Comparison of ENCODE assay signal across 8 cellular contexts in genomic region chr1:2133039-2133878, GRCh38.
DNase-seq lines count a peak whose midpoint lies in the region; ATAC-seq and TF ChIP-seq lines count a peak whose summit lies in the region.

No MANE protein-coding gene starts in this region.

- ATAC-seq in GM19372 (IDR thresholded peaks at IDR 0.05; ENCODE audit: low read depth, unreplicated experiment) (peak; percentile 92), HG03469 (IDR thresholded peaks at IDR 0.05; ENCODE audit: unreplicated experiment) (peak; percentile 66)

- H2AFZ ChIP-seq in OCI-LY3 (ENCODE audit: low read depth, low read length), result peak overlapping the region; percentile 72; the same call in 1 of the 2 replicates

- H3K4me3 ChIP-seq in OCI-LY3 (ENCODE audit: low read length), result peak overlapping the region; percentile 83
- H3K4me3 ChIP-seq in epithelial cell of proximal tubule (ENCODE audit: low read depth, low read length), result peak overlapping the region; percentile 42

- peak; percentile 98 for DNase-seq in AG20443 (ENCODE audit: low spot score)
- peak; percentile 92 for DNase-seq in activated T-cell treated with anti-CD3 and anti-CD28 coated beads for 4 hours
- no peak for DNase-seq in epithelial cell of proximal tubule (ENCODE audit: low read depth)
- DNase-seq in mucosa of gallbladder (ENCODE audit: low spot score), result peak; percentile 97
- DNase-seq in stimulated activated CD8-positive, alpha-beta memory T cell treated with anti-CD3 and anti-CD28 coated beads, Interleukin-4, amount 100 ng/mL, for 1 hour (ENCODE audit: low read depth in 2 of 2, low spot score in 1 of 2), result peak; percentile 91

- no peaks in the 10 kb centered on the region for H3K79me2 ChIP-seq in OCI-LY3 (ENCODE audit: low read length)

- no peaks in the 10 kb centered on the region for H3K9me3 ChIP-seq in OCI-LY3 (ENCODE audit: insufficient read depth, low read length)

- no peaks in the 10 kb centered on the region for H3K36me3 ChIP-seq in OCI-LY3 (replicated peaks; ENCODE audit: low read depth, low read length)

- H3K4me2 ChIP-seq in OCI-LY3 (ENCODE audit: low read length), result peak overlapping the region; percentile 93

- H3K27ac ChIP-seq in OCI-LY3 (ENCODE audit: low read length), result no peak overlapping the region

- H3K9ac ChIP-seq in OCI-LY3 (ENCODE audit: low read length), result peak overlapping the region; percentile 44

- peaks cover 7% of the 10 kb centered on the region for H3K4me1 ChIP-seq in OCI-LY3 (ENCODE audit: low read length)

- H4K20me1 ChIP-seq in OCI-LY3 (ENCODE audit: insufficient read depth, low read length), result no peaks in the 10 kb centered on the region

- TF ChIP-seq CTCF in OCI-LY3 (IDR thresholded peaks at IDR 0.05; ENCODE audit: low read depth, low read length), result no peak
- TF ChIP-seq CTCF in epithelial cell of proximal tubule (conservative IDR thresholded peaks at IDR 0.05; ENCODE audit: low read depth, low read length), result no peak

- H3K27me3 ChIP-seq in OCI-LY3 (ENCODE audit: low read depth, low read length), result peaks cover 5% of the 10 kb centered on the region
